1 cellular context compared by ENCODE assay signal in the genomic region with DNA sequence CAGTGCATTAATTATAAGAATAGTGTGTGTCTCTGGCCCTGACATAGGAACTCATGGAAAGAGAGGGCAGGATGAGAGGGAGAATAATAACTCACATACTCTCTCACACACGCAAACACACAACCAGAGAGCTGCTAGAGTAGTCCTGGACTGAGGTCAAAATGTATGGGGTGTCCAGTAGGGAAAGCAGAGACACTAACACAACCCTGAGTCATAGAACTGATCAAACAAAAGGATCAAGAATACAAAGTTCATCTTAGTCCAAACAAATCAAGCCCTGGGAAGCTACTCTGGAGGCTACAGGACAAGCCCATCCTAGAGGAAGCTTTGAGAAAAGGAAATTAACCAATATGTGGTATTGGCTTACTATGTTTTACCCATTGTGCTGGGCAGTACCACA.
A peak's percentile ranks its signal among the peaks of the same experiment; 100 is the strongest.
TF ChIP-seq lines count a peak whose summit lies in the region.

No MANE protein-coding gene starts in this region.

TF ChIP-seq in HepG2, 621 proteins besides CTCF, POLR2A, EP300 and RAD21 (continued from another document and continues in another):
- TF ChIP-seq DZIP1 (CRISPR knock-in tag; IDR thresholded peaks at IDR 0.05) (no peak), HES4 (CRISPR knock-in tag; IDR thresholded peaks at IDR 0.05; ENCODE audit: borderline replicate concordance) (no peak), CHD2 (IDR thresholded peaks at IDR 0.05; ENCODE audit: low read depth, low read length) (no peak), THAP11 (CRISPR knock-in tag; IDR thresholded peaks at IDR 0.05) (no peak; the same call in 1 of the 2 replicates), ZNF788 (CRISPR knock-in tag; IDR thresholded peaks at IDR 0.05; ENCODE audit: borderline replicate concordance) (no peak), MAF1 (CRISPR knock-in tag; IDR thresholded peaks at IDR 0.05; ENCODE audit: borderline replicate concordance) (no peak), SMYD3 (CRISPR knock-in tag; IDR thresholded peaks at IDR 0.05) (no peak), CSRNP1 (CRISPR knock-in tag; IDR thresholded peaks at IDR 0.05) (no peak), ATF4 (CRISPR knock-in tag; IDR thresholded peaks at IDR 0.05) (no peak), AHDC1 (CRISPR knock-in tag; IDR thresholded peaks at IDR 0.05; ENCODE audit: borderline replicate concordance) (peak; percentile 94), GTF3A (CRISPR knock-in tag; conservative IDR thresholded peaks at IDR 0.05) (no peak), FOXP4 (CRISPR knock-in tag; IDR thresholded peaks at IDR 0.05) (peak; percentile 74), MTA1 (CRISPR knock-in tag; IDR thresholded peaks at IDR 0.05; ENCODE audit: borderline replicate concordance) (no peak), HNRNPLL (IDR thresholded peaks at IDR 0.05; ENCODE audit: low read depth, low read length, poor library complexity, severe bottlenecking) (no peak), ZIK1 (CRISPR knock-in tag; IDR thresholded peaks at IDR 0.05; ENCODE audit: borderline replicate concordance, low read depth) (no peak), TSC22D2 (CRISPR knock-in tag; IDR thresholded peaks at IDR 0.05; ENCODE audit: borderline replicate concordance) (no peak), ZNF292 (CRISPR knock-in tag; IDR thresholded peaks at IDR 0.05; ENCODE audit: borderline replicate concordance, low read depth) (peak; percentile 57; the same call in 1 of the 2 replicates), ZNF558 (CRISPR knock-in tag; IDR thresholded peaks at IDR 0.05; ENCODE audit: borderline replicate concordance) (no peak), HNF1A (IDR thresholded peaks at IDR 0.05; ENCODE audit: low read depth) (no peak), HNF1A (CRISPR knock-in tag; IDR thresholded peaks at IDR 0.05; ENCODE audit: borderline replicate concordance) (peak; percentile 28; the same call in 1 of the 2 replicates), ZNF607 (CRISPR knock-in tag; IDR thresholded peaks at IDR 0.05; ENCODE audit: borderline replicate concordance) (no peak), HOXD1 (CRISPR knock-in tag; IDR thresholded peaks at IDR 0.05) (no peak), SP5 (CRISPR knock-in tag; IDR thresholded peaks at IDR 0.05; ENCODE audit: borderline replicate concordance, low read depth) (no peak), CEBPG (CRISPR knock-in tag; IDR thresholded peaks at IDR 0.05) (no peak; the same call in 1 of the 2 replicates), EHMT2 (IDR thresholded peaks at IDR 0.05; ENCODE audit: borderline replicate concordance, low read depth, low read length) (peak; percentile 32; the same call in 1 of the 2 replicates), CAMTA2 (CRISPR knock-in tag; IDR thresholded peaks at IDR 0.05; ENCODE audit: borderline replicate concordance) (no peak), SRSF9 (IDR thresholded peaks at IDR 0.05; ENCODE audit: borderline replicate concordance, insufficient read depth, low read depth, low read length, poor library complexity, severe bottlenecking) (no peak), E2F1 (CRISPR knock-in tag; IDR thresholded peaks at IDR 0.05) (no peak)
- TF ChIP-seq, protein P1, sequence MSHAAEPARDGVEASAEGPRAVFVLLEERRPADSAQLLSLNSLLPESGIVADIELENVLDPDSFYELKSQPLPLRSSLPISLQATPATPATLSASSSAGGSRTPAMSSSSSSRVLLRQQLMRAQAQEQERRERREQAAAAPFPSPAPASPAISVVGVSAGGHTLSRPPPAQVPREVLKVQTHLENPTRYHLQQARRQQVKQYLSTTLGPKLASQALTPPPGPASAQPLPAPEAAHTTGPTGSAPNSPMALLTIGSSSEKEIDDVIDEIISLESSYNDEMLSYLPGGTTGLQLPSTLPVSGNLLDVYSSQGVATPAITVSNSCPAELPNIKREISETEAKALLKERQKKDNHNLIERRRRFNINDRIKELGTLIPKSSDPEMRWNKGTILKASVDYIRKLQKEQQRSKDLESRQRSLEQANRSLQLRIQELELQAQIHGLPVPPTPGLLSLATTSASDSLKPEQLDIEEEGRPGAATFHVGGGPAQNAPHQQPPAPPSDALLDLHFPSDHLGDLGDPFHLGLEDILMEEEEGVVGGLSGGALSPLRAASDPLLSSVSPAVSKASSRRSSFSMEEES (CRISPR knock-in tag; IDR thresholded peaks at IDR 0.05), result no peak
- TF ChIP-seq, protein P2, sequence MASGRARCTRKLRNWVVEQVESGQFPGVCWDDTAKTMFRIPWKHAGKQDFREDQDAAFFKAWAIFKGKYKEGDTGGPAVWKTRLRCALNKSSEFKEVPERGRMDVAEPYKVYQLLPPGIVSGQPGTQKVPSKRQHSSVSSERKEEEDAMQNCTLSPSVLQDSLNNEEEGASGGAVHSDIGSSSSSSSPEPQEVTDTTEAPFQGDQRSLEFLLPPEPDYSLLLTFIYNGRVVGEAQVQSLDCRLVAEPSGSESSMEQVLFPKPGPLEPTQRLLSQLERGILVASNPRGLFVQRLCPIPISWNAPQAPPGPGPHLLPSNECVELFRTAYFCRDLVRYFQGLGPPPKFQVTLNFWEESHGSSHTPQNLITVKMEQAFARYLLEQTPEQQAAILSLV (CRISPR knock-in tag; IDR thresholded peaks at IDR 0.05; ENCODE audit: borderline replicate concordance), result no peak
